In the genomic region with DNA sequence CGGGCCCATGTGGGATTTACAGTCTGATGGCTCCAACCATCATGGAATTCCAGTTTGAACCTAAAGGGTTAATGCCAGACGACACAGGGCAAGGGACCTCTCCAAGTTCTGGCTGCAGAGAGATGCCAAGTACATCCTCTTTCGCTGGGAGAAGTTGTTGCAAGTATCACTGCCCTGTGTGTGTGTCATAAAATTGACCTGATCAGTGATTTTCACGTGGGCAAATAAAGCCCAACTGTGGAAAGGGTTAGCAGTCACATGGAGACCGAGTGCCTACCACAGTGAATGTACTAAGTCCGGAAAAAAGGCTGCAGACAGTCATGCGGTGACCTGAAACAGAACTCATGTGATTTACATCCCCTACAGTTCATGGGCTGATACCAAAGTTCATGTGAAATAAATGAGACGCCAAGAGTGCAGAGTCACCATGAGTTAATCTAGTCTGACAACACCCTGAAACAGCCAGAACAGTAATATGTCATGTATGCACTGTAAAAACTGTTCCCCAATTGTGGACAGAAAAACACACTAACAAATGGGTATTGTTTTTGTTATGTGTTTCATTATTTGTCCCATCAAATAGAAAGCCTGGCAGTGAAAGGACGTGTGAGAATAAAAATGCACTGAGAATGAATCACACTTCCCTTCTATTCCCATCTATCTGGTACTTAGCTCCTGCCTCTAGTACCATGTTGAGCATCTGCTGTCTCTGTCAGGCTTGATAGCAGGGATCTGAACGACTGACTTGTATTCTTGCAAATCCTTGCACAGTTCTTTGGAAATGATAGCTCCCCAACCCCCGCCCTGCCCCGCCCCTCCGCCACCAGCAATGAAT, we compare ENCODE assay signal across 1 cellular context.
TF ChIP-seq lines count a peak whose summit lies in the region.

No MANE protein-coding gene starts in this region.

TF ChIP-seq in K562, 482 proteins besides CTCF, POLR2A, EP300 and RAD21 (continued from another document and continues in another):
- TF ChIP-seq HINFP (tag; conservative IDR thresholded peaks at IDR 0.05; ENCODE audit: low read depth) (peak; percentile 69), ZBTB8A (IDR thresholded peaks at IDR 0.05; ENCODE audit: partially characterized antibody) (no peak), ZNF592 (IDR thresholded peaks at IDR 0.05) (peak; percentile 91), ZBTB34 (CRISPR knock-in tag; IDR thresholded peaks at IDR 0.05) (no peak), CHD2 (IDR thresholded peaks at IDR 0.05; ENCODE audit: low read depth, low read length) (no peak), ARID1B (IDR thresholded peaks at IDR 0.05) (peak; percentile 51), KLF1 (tag; IDR thresholded peaks at IDR 0.05) (no peak), ATF7 (IDR thresholded peaks at IDR 0.05) (peak; percentile 23; the same call in 1 of the 2 replicates), POLR3G (IDR thresholded peaks at IDR 0.05; ENCODE audit: extremely low read depth, insufficient read length, insufficient replicate concordance) (no peak), ZNF263 (CRISPR knock-in tag; IDR thresholded peaks at IDR 0.05; ENCODE audit: borderline replicate concordance) (no peak), CEBPB (tag; IDR thresholded peaks at IDR 0.05) (no peak), HNRNPLL (IDR thresholded peaks at IDR 0.05; ENCODE audit: low read depth, low read length, poor library complexity, severe bottlenecking) (no peak), MECOM (CRISPR knock-in tag; IDR thresholded peaks at IDR 0.05) (peak; percentile 32; the same call in 1 of the 2 replicates), TCFL5 (CRISPR knock-in tag; conservative IDR thresholded peaks at IDR 0.05) (no peak), KDM1A (IDR thresholded peaks at IDR 0.05) (no peak), MAFK (IDR thresholded peaks at IDR 0.05; ENCODE audit: low read length) (peak; percentile 74), HDAC2 (IDR thresholded peaks at IDR 0.05) (peak; percentile 19; the same call in 1 of the 2 replicates), MEF2D (tag; conservative IDR thresholded peaks at IDR 0.05; ENCODE audit: low read depth) (peak; percentile 54), ZBTB12 (CRISPR knock-in tag; IDR thresholded peaks at IDR 0.05) (0 out of 2 replicates have a peak, but pooled peaks have one; percentile 29), NR0B1 (IDR thresholded peaks at IDR 0.05; ENCODE audit: partially characterized antibody) (no peak), TARDBP (IDR thresholded peaks at IDR 0.05) (no peak), RBM34 (IDR thresholded peaks at IDR 0.05; ENCODE audit: borderline replicate concordance, insufficient read depth, low read length) (no peak), ATF3 (IDR thresholded peaks at IDR 0.05) (peak; percentile 28; the same call in 1 of the 2 replicates), ATF3 (CRISPR knock-in tag; conservative IDR thresholded peaks at IDR 0.05) (no peak), PTRF (tag; IDR thresholded peaks at IDR 0.05) (0 out of 2 replicates have a peak, but pooled peaks have one; percentile 51), PKNOX1 (IDR thresholded peaks at IDR 0.05) (peak; percentile 47; the same call in 1 of the 2 replicates), ETV1 (tag; conservative IDR thresholded peaks at IDR 0.05; ENCODE audit: low read depth) (peak; percentile 60; the same call in 1 of the 2 replicates), FOSL1 (tag; conservative IDR thresholded peaks at IDR 0.05) (peak; percentile 54), DMBX1 (CRISPR knock-in tag; IDR thresholded peaks at IDR 0.05; ENCODE audit: borderline replicate concordance) (0 out of 2 replicates have a peak, but pooled peaks have one; percentile 31), NR2C2 (CRISPR knock-in tag; IDR thresholded peaks at IDR 0.05) (no peak), NR2C2 (tag; IDR thresholded peaks at IDR 0.05) (peak; percentile 89), BRF2 (IDR thresholded peaks at IDR 0.05; ENCODE audit: borderline replicate concordance, insufficient read depth, insufficient read length) (no peak), ZBTB7A (IDR thresholded peaks at IDR 0.05; ENCODE audit: borderline replicate concordance, control insufficient read depth, low read depth, low read length) (no peak), FOXK2 (conservative IDR thresholded peaks at IDR 0.05 in 1 of 2, IDR thresholded peaks at IDR 0.05 in 1 of 2; ENCODE audit: low read depth in 2 of 2) (peak in 1 of 2 experiments; percentile 39; a peak in 2 of 4 replicates), FOXM1 (IDR thresholded peaks at IDR 0.05; ENCODE audit: low read depth) (no peak), FOXM1 (CRISPR knock-in tag; IDR thresholded peaks at IDR 0.05; ENCODE audit: low read depth) (no peak), STAG1 (CRISPR knock-in tag; IDR thresholded peaks at IDR 0.05; ENCODE audit: borderline replicate concordance) (no peak), NR4A1 (CRISPR knock-in tag; IDR thresholded peaks at IDR 0.05) (no peak), NR4A1 (tag; IDR thresholded peaks at IDR 0.05) (peak; percentile 83), L3MBTL2 (IDR thresholded peaks at IDR 0.05) (peak; percentile 27; the same call in 1 of the 2 replicates), ARNT (IDR thresholded peaks at IDR 0.05) (no peak), ZBTB17 (CRISPR knock-in tag; IDR thresholded peaks at IDR 0.05) (0 out of 2 replicates have a peak, but pooled peaks have one; percentile 36), HDAC8 (tag; IDR thresholded peaks at IDR 0.05) (0 out of 2 replicates have a peak, but pooled peaks have one; percentile 24)
- TF ChIP-seq, protein P1, sequence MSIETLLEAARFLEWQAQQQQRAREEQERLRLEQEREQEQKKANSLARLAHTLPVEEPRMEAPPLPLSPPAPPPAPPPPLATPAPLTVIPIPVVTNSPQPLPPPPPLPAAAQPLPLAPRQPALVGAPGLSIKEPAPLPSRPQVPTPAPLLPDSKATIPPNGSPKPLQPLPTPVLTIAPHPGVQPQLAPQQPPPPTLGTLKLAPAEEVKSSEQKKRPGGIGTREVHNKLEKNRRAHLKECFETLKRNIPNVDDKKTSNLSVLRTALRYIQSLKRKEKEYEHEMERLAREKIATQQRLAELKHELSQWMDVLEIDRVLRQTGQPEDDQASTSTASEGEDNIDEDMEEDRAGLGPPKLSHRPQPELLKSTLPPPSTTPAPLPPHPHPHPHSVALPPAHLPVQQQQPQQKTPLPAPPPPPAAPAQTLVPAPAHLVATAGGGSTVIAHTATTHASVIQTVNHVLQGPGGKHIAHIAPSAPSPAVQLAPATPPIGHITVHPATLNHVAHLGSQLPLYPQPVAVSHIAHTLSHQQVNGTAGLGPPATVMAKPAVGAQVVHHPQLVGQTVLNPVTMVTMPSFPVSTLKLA (conservative IDR thresholded peaks at IDR 0.05) = 0 out of 4 replicates have a peak, but pooled peaks of 1 of the 2 experiments have one; percentile 31
- TF ChIP-seq, protein P2, sequence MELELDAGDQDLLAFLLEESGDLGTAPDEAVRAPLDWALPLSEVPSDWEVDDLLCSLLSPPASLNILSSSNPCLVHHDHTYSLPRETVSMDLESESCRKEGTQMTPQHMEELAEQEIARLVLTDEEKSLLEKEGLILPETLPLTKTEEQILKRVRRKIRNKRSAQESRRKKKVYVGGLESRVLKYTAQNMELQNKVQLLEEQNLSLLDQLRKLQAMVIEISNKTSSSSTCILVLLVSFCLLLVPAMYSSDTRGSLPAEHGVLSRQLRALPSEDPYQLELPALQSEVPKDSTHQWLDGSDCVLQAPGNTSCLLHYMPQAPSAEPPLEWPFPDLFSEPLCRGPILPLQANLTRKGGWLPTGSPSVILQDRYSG (tag; conservative IDR thresholded peaks at IDR 0.05; ENCODE audit: low read depth) = peak; percentile 66
